Comparison of ENCODE assay signal across 18 cellular contexts in genomic region chr3:166860217-166860616, GRCh38.
"Had no signal": no experiment of that assay in that cellular context is flagged by ENCODE, and none has a peak within 500 bp of the region (broad histone marks: within the 10 kb centered on the region; RNA-seq: fewer than 3 reads in every experiment).

No MANE protein-coding gene starts in this region.

- H2AFZ ChIP-seq: hepatocyte had no signal

- H3K36me3 ChIP-seq: esophagus squamous epithelium, pancreas, stomach, thoracic aorta had no signal

- DNase-seq: effector memory CD4-positive, alpha-beta T cell; esophagus squamous epithelium; foreskin melanocyte; head of caudate nucleus; kidney glomerular epithelial cell; naive thymus-derived CD4-positive, alpha-beta T cell; nephron progenitor cell; occipital lobe; pancreas; right cardiac atrium; small intestine; stimulated activated CD4-positive, alpha-beta T cell treated with anti-CD3 and anti-CD28 coated beads, Interleukin-12 subunit alpha, Interleukin-12 subunit beta, amount 100 ng/mL, for 4 hours; stimulated activated naive CD4-positive, alpha-beta T cell; stomach; substantia nigra; trophoblast cell had no signal

- H3K4me1 ChIP-seq: esophagus squamous epithelium, pancreas, stomach had no signal

- H3K27me3 ChIP-seq: esophagus squamous epithelium, hepatocyte, pancreas, stomach had no signal

- ATAC-seq: naive thymus-derived CD4-positive, alpha-beta T cell; pancreas; right cardiac atrium had no signal

- H3K4me3 ChIP-seq: esophagus squamous epithelium, hepatocyte, pancreas, stomach, thoracic aorta had no signal

- H3K27ac ChIP-seq: esophagus squamous epithelium, hepatocyte, pancreas, stomach, thoracic aorta had no signal

- H3K9me3 ChIP-seq: pancreas, thoracic aorta had no signal
